Comparison of ENCODE assay signal across 1 cellular context in genomic region chr20:10313215-10313614, GRCh38.
TF ChIP-seq lines count a peak whose summit lies in the region.

No MANE protein-coding gene starts in this region.

TF ChIP-seq in HEK293, 187 proteins besides CTCF, POLR2A, EP300 and RAD21 (continued from another document):
- TF ChIP-seq ZNF148 (tag by site-specific recombination; IDR thresholded peaks at IDR 0.05; ENCODE audit: borderline replicate concordance) (no peak), ZNF585B (tag by site-specific recombination; IDR thresholded peaks at IDR 0.05) (no peak), TCF7L2 (IDR thresholded peaks at IDR 0.05; ENCODE audit: borderline replicate concordance, low read depth, low read length) (no peak), ZNF37A (tag by site-specific recombination; IDR thresholded peaks at IDR 0.05) (no peak), ZNF423 (tag by site-specific recombination; IDR thresholded peaks at IDR 0.05) (no peak), KLF7 (tag by site-specific recombination; IDR thresholded peaks at IDR 0.05; ENCODE audit: borderline replicate concordance) (no peak), ZNF664 (tag by site-specific recombination; IDR thresholded peaks at IDR 0.05) (no peak), ZBTB21 (tag by site-specific recombination; IDR thresholded peaks at IDR 0.05) (no peak), ZNF837 (tag by site-specific recombination; IDR thresholded peaks at IDR 0.05) (no peak), BCL11B (tag by site-specific recombination; IDR thresholded peaks at IDR 0.05; ENCODE audit: low read depth) (no peak), ZNF785 (tag by site-specific recombination; IDR thresholded peaks at IDR 0.05) (no peak), ZNF791 (tag by site-specific recombination; IDR thresholded peaks at IDR 0.05) (no peak), ZNF324 (tag by site-specific recombination; IDR thresholded peaks at IDR 0.05) (no peak)
TF ChIP-seq in HEK293: peak in this region for 0.
